In the genomic region with DNA sequence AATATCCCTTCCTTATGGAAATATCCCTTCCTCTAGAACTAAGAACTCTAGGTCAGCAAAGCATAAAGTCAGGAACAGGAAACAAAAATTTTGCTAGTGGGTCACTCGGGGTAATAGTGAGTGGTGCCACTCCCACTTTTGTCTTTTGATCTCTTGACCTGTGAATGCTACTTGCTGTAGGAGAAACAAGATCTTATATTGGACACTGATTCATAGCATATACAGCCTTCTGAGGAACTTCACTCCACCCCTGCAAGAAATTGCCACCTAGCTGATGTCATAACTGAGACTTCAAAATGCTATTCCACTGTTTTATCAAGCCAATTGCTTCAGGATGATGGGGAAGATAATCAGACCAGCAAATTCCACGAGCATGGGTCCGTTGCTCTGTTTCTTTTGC, we compare ENCODE assay signal across 25 cellular contexts. TPM values are rescaled to one million over a fixed set of nuclear protein-coding genes. Genes with fewer than 3 reads are reported as not detected.
"Had no signal": no experiment of that assay in that cellular context is flagged by ENCODE, and none has a peak within 500 bp of the region (broad histone marks: within the 10 kb centered on the region; RNA-seq: fewer than 3 reads in every experiment).

No MANE protein-coding gene starts in this region.

- H3K27me3 ChIP-seq: ovary, right atrium auricular region, right lobe of liver, testis, thyroid gland, uterus had no signal

- ATAC-seq: left cardiac atrium; left lung; lower lobe of right lung; naive thymus-derived CD4-positive, alpha-beta T cell; natural killer cell treated with Interleukin-12 subunit alpha and Interleukin-12 subunit beta and Interleukin-15 and Interleukin-18, amount 100 ng/mL, for 72 hours; stimulated activated naive B cell treated with anti-CD40 and anti-IgM and Interleukin-4, amounts not matched to agents 10 μg/mL and 1 μg/mL and 100 μg/mL, for 72 hours; stimulated activated naive CD8-positive, alpha-beta T cell treated with anti-CD3 and anti-CD28 coated beads, Interleukin-15, Interleukin-2, amounts not matched to agents 100 U/mL and 50 U/mL, for 24 hours had no signal

- DNase-seq: hippocampal formation; kidney glomerular epithelial cell; left cardiac atrium; left lung; lower lobe of right lung; mammary epithelial cell; mesenchymal stem cell; naive thymus-derived CD4-positive, alpha-beta T cell; ovary; right lobe of liver; stimulated activated CD4-positive, alpha-beta T cell treated with anti-CD3 and anti-CD28 coated beads, Interleukin-12 subunit alpha, Interleukin-12 subunit beta, amount 100 ng/mL, for 4 hours; stimulated activated CD4-positive, alpha-beta T cell treated with anti-CD3 and anti-CD28 coated beads, Interleukin-15, amount 100 ng/mL, for 24 hours; stimulated activated CD4-positive, alpha-beta T cell treated with anti-CD3 and anti-CD28 coated beads, Interleukin-2, amount 100 ng/mL, for 24 hours; stimulated activated CD4-positive, alpha-beta T cell treated with anti-CD3 and anti-CD28 coated beads, Interleukin-4, amount 100 ng/mL, for 1 hour; stimulated activated naive B cell treated with anti-CD40 and anti-IgM and Interleukin-4, amounts not matched to agents 10 μg/mL and 1 μg/mL and 100 μg/mL, for 72 hours; stimulated activated naive CD8-positive, alpha-beta T cell treated with anti-CD3 and anti-CD28 coated beads, Interleukin-15, Interleukin-2, amounts not matched to agents 100 U/mL and 50 U/mL, for 24 hours; stomach; testis; thyroid gland; uterus had no signal

- H3K9me3 ChIP-seq: lower lobe of right lung, ovary, right lobe of liver, stomach, testis, thyroid gland had no signal

- H3K36me3 ChIP-seq: left lung, lower lobe of right lung, ovary, right atrium auricular region, right lobe of liver, stomach, thyroid gland, uterus had no signal

- H3K4me1 Mint-ChIP-seq: stimulated activated naive B cell treated with anti-CD40 and anti-IgM and Interleukin-4, amounts not matched to agents 10 μg/mL and 1 μg/mL and 100 μg/mL, for 72 hours had no signal

- H3K27ac Mint-ChIP-seq: naive thymus-derived CD4-positive, alpha-beta T cell; natural killer cell treated with Interleukin-12 subunit alpha and Interleukin-12 subunit beta and Interleukin-15 and Interleukin-18, amount 100 ng/mL, for 72 hours; progenitor cell of endocrine pancreas; stimulated activated naive B cell treated with anti-CD40 and anti-IgM and Interleukin-4, amounts not matched to agents 10 μg/mL and 1 μg/mL and 100 μg/mL, for 72 hours had no signal

- H3K4me3 Mint-ChIP-seq: naive thymus-derived CD4-positive, alpha-beta T cell; natural killer cell treated with Interleukin-12 subunit alpha and Interleukin-12 subunit beta and Interleukin-15 and Interleukin-18, amount 100 ng/mL, for 72 hours; stimulated activated naive B cell treated with anti-CD40 and anti-IgM and Interleukin-4, amounts not matched to agents 10 μg/mL and 1 μg/mL and 100 μg/mL, for 72 hours had no signal

- H3K27ac ChIP-seq: left lung, lower lobe of right lung, ovary, right atrium auricular region, right lobe of liver, stomach, testis, thyroid gland, uterus had no signal

- H3K4me1 ChIP-seq: left lung, lower lobe of right lung, right atrium auricular region, stomach, testis, thyroid gland, uterus had no signal

- H3K27me3 Mint-ChIP-seq: progenitor cell of endocrine pancreas had no signal

- H3K4me3 ChIP-seq: left lung, lower lobe of right lung, ovary, right atrium auricular region, right lobe of liver, stomach, testis, thyroid gland, uterus had no signal

RNA-seq across cellular contexts. Expression of a gene that starts 53.3 kb away (rescaled TPM):
- total RNA-seq: left cardiac atrium, myocyte, omental fat pad, progenitor cell of endocrine pancreas, thyroid gland, uterus had no signal
